In the genomic region with DNA sequence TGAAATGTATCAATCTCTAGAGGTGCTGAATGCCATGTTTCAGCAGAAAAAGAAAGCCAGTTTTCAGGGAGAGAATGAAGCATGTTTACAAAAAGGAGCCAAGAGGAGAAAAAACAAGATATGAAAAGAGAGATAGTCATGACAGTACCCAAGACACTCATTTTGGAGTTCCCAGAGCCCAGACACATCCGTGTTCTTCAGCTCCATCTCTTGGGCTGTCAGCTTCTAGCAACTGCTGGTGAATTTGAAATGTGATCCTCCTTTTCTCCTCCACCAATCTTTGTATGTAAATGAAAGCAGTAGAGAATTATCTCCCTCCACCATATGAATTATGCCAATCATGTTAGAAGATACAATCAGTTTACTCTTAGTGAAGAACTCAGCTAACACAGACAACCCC, we compare ENCODE assay signal across 26 cellular contexts.
DNase-seq lines count a peak whose midpoint lies in the region; ATAC-seq and TF ChIP-seq lines count a peak whose summit lies in the region.
"Had no signal": no experiment of that assay in that cellular context is flagged by ENCODE, and none has a peak within 500 bp of the region (broad histone marks: within the 10 kb centered on the region; RNA-seq: fewer than 3 reads in every experiment).

No MANE protein-coding gene starts in this region.

- TF ChIP-seq POLR2A in breast epithelium (IDR thresholded peaks at IDR 0.05) = no peak

- no peak overlapping the region for H3K27ac ChIP-seq in breast epithelium
- H3K27ac ChIP-seq: SK-N-MC, spleen, testis had no signal

- no peak for ATAC-seq in left cardiac atrium
- ATAC-seq: CD8-positive, alpha-beta T cell; effector memory CD8-positive, alpha-beta T cell; HepG2; left colon; right cardiac atrium; stimulated activated naive CD8-positive, alpha-beta T cell treated with anti-CD3 and anti-CD28 coated beads, Interleukin-15, Interleukin-2, amounts not matched to agents 100 U/mL and 50 U/mL, for 24 hours had no signal

- H3K4me1 ChIP-seq in breast epithelium = no peaks in the 10 kb centered on the region
- H3K4me1 ChIP-seq: BE2C, testis had no signal

- no peaks in the 10 kb centered on the region for H3K36me3 ChIP-seq in breast epithelium
- H3K36me3 ChIP-seq: BE2C, spleen had no signal

- in situ Hi-C loops in T47D (cut with HindIII; ENCODE audit: low pct_unique_long_range_greater_than_20kb, low sequenced_read_pairs) = no loop called here

- intact Hi-C loops in breast epithelium (cut with DNase I; ENCODE audit: low total_unique reads) (no loop called here), left cardiac atrium (cut with DNase I) (no loop called here)

- H3K9me3 ChIP-seq in breast epithelium = no peaks in the 10 kb centered on the region
- H3K9me3 ChIP-seq: BE2C, testis had no signal

- DNase-seq in T47D (ENCODE audit: low read depth in 1 of 2, low spot score in 1 of 2) (peak; percentile 16 to 53), breast epithelium (ENCODE audit: low spot score in 2 of 2) (no peak), NCI-H526 (lab: John Stamatoyannopoulos, UW) (peak; percentile 37), inferior parietal cortex (ENCODE audit: extremely low spot score) (peak; percentile 7), NCI-H2227 treated with DMSO at 0.1 percent for 48 hours (lab: John Stamatoyannopoulos, UW) (no peak), left cardiac atrium (no peak), GM10266 (ENCODE audit: extremely low spot score) (no peak)
- DNase-seq: activated CD4-positive, alpha-beta T cell treated with anti-CD3 and anti-CD28 coated beads, Interleukin-2, amount 50 U/mL, for 48 hours; activated T-cell treated with anti-CD3 and anti-CD28 coated beads, Interleukin-2, amount 50 U/mL, for 48 hours; BE2C; caudate nucleus; CD8-positive, alpha-beta T cell; effector memory CD8-positive, alpha-beta T cell; H9; hypothalamus; left colon; NCI-H187; NCI-H226; NCI-H748 treated with DMSO at 0.1 percent for 48 hours; spleen; stimulated activated CD4-positive, alpha-beta T cell treated with anti-CD3 and anti-CD28 coated beads, Interleukin-2, amount 100 ng/mL, for 24 hours; stimulated activated naive CD8-positive, alpha-beta T cell treated with anti-CD3 and anti-CD28 coated beads, Interleukin-15, Interleukin-2, amounts not matched to agents 100 U/mL and 50 U/mL, for 24 hours; testis had no signal

- TF ChIP-seq CTCF in breast epithelium (IDR thresholded peaks at IDR 0.05) (no peak), GM10266 (IDR thresholded peaks at IDR 0.05; ENCODE audit: control insufficient read depth, insufficient read depth, low read depth, missing control alignments) (no peak)

- peaks cover 0 to 8% of the 10 kb centered on the region in 2 donors for H3K27me3 ChIP-seq in breast epithelium
- H3K27me3 ChIP-seq: testis had no signal

- H3K4me3 ChIP-seq in breast epithelium = no peak overlapping the region
- H3K4me3 ChIP-seq: SK-N-MC, spleen, testis had no signal

Comparison
In these comparisons a context has a peak if more than half of its experiments do, and no peak if none do; other contexts are left out.
1. DNase-seq: peak in T47D (2 of 2), NCI-H526 (2 of 2) and inferior parietal cortex (single experiment); none in breast epithelium (0 of 2), NCI-H2227 treated with DMSO at 0.1 percent for 48 hours (single experiment), left cardiac atrium (single experiment) and GM10266 (single experiment).